ENCODE assay signal across 8 cellular contexts in genomic region chr17:6556121-6557039, GRCh38. TPM values are rescaled to one million over a fixed set of nuclear protein-coding genes. Genes with fewer than 3 reads are reported as not detected.
DNase-seq lines count a peak whose midpoint lies in the region; ATAC-seq and TF ChIP-seq lines count a peak whose summit lies in the region.

Gene PITPNM3, minus strand, starts transcription at chr17:6556555. Its CDS starts 149 bp downstream, at chr17:6556406.

- peaks cover 0 to 2% (median 0%) of the 10 kb centered on the region in 8 donors for H3K9me3 Mint-ChIP-seq in CD4-positive, alpha-beta memory T cell

- peak within 1 kb of the TSS; percentile 66 for H2AFZ ChIP-seq in neuron (ENCODE audit: low read depth, low read length)

- H3K27ac Mint-ChIP-seq in CD4-positive, alpha-beta memory T cell = no peak within 1 kb of the TSS

- H3K4me3 Mint-ChIP-seq in CD4-positive, alpha-beta memory T cell = peak within 1 kb of the TSS in 7 of 8 donors; percentile 54 to 81 (median 71)

- no peaks in the 10 kb centered on the region for H3K36me3 ChIP-seq in CD4-positive, alpha-beta memory T cell (ENCODE audit: insufficient read depth, low read length)
- H3K36me3 ChIP-seq in RWPE2 (ENCODE audit: low read depth) (no peaks in the 10 kb centered on the region), esophagus muscularis mucosa (no peaks in the 10 kb centered on the region), neuron (ENCODE audit: insufficient read depth, low read length) (no peaks in the 10 kb centered on the region)

- H3K27ac ChIP-seq in CD4-positive, alpha-beta memory T cell (ENCODE audit: low read depth, low read length) = no peak within 1 kb of the TSS
- H3K27ac ChIP-seq in RWPE2 (ENCODE audit: poor library complexity, severe bottlenecking) (peak within 1 kb of the TSS; percentile 94), esophagus muscularis mucosa (replicated peaks in 1 of 4) (peak within 1 kb of the TSS; percentile 88 to 92 (median 90))

- H3K4me1 Mint-ChIP-seq in CD4-positive, alpha-beta memory T cell = peaks cover 4 to 16% (median 10%) of the 10 kb centered on the region in 4 donors

- ATAC-seq in RWPE2 (ENCODE audit: low read depth) (peak; percentile 28; the same call in 2 of the 3 replicates), HG02870 (IDR thresholded peaks at IDR 0.05; ENCODE audit: unreplicated experiment) (no peak), HG03039 (IDR thresholded peaks at IDR 0.05; ENCODE audit: unreplicated experiment) (no peak), HG03354 (IDR thresholded peaks at IDR 0.05; ENCODE audit: poor library complexity, severe bottlenecking, unreplicated experiment) (no peak)

- no peak for TF ChIP-seq POLR2A in esophagus muscularis mucosa (IDR thresholded peaks at IDR 0.05; ENCODE audit: low read depth)

- CTCF ChIA-PET in CD4-positive, alpha-beta memory T cell (lab: Charles Lee; ENCODE audit: partially characterized antibody) = no interaction called here

- no peak within 1 kb of the TSS for H3K4me3 ChIP-seq in CD4-positive, alpha-beta memory T cell (ENCODE audit: low read length in 2 of 2)
- H3K4me3 ChIP-seq in RWPE2 (ENCODE audit: severe bottlenecking) (peak within 1 kb of the TSS; percentile 71), esophagus muscularis mucosa (peak within 1 kb of the TSS; percentile 65 to 87 (median 77)), neuron (ENCODE audit: low read length) (peak within 1 kb of the TSS; percentile 31)

- peaks cover 11% of the 10 kb centered on the region for H3K4me1 ChIP-seq in CD4-positive, alpha-beta memory T cell (ENCODE audit: insufficient read depth, low read length)
- peaks cover 31% of the 10 kb centered on the region for H3K4me1 ChIP-seq in RWPE2 (ENCODE audit: insufficient read depth, poor library complexity, severe bottlenecking)
- H3K4me1 ChIP-seq in esophagus muscularis mucosa = peaks cover 11 to 67% (median 54%) of the 10 kb centered on the region in 4 donors
- H3K4me1 ChIP-seq in neuron (ENCODE audit: insufficient read depth, low read length) = peaks cover 16% of the 10 kb centered on the region

- peaks cover 42 to 46% of the 10 kb centered on the region in 2 donors for H3K27me3 Mint-ChIP-seq in CD4-positive, alpha-beta memory T cell

- no peaks in the 10 kb centered on the region for H3K36me3 Mint-ChIP-seq in CD4-positive, alpha-beta memory T cell

- TF ChIP-seq EP300 in esophagus muscularis mucosa (IDR thresholded peaks at IDR 0.05) = no peak

- no peaks in the 10 kb centered on the region for H3K9me3 ChIP-seq in CD4-positive, alpha-beta memory T cell (ENCODE audit: control insufficient read depth in 1 of 2, low read length in 2 of 2)
- H3K9me3 ChIP-seq in RWPE2 (ENCODE audit: severe bottlenecking) = no peaks in the 10 kb centered on the region
- no peaks in the 10 kb centered on the region for H3K9me3 ChIP-seq in esophagus muscularis mucosa
- H3K9me3 ChIP-seq in neuron (ENCODE audit: low read length) = no peaks in the 10 kb centered on the region

- H3K27me3 ChIP-seq in CD4-positive, alpha-beta memory T cell (ENCODE audit: insufficient read depth, low read length) = peaks cover 19% of the 10 kb centered on the region
- H3K27me3 ChIP-seq in RWPE2 (ENCODE audit: insufficient read depth, poor library complexity, severe bottlenecking) (no peaks in the 10 kb centered on the region), esophagus muscularis mucosa (peaks cover 0 to 11% (median 0%) of the 10 kb centered on the region in 4 donors), neuron (ENCODE audit: insufficient read depth, low read length) (peaks cover 13% of the 10 kb centered on the region)

- intact Hi-C loops in CD4-positive, alpha-beta memory T cell (cut with micrococcal nuclease) = no loop called here
- intact Hi-C loops in esophagus muscularis mucosa (cut with DNase I) = loop anchor here (5.0 kb wide), 1 partner anchor 84 kb away; no protein-coding TSS in a partner anchor

- no peak for DNase-seq in CD4-positive, alpha-beta memory T cell
- DNase-seq in RWPE2 (ENCODE audit: low spot score) (no peak), esophagus muscularis mucosa (ENCODE audit: extremely low spot score) (no peak), AML-193 (lab: John Stamatoyannopoulos, UW) (no peak)

- TF ChIP-seq CTCF in RWPE2 (IDR thresholded peaks at IDR 0.05; ENCODE audit: poor library complexity, severe bottlenecking) (no peak), esophagus muscularis mucosa (IDR thresholded peaks at IDR 0.05) (no peak)

- POLR2A ChIA-PET in CD4-positive, alpha-beta memory T cell (lab: Charles Lee; ENCODE audit: partially characterized antibody) = no interaction called here

- WGBS in esophagus muscularis mucosa = 9% methylated on average over 13 of the region's 122 CpGs

RNA-seq across cellular contexts. Expression of gene PITPNM3, which starts in this region (rescaled TPM):
- total RNA-seq in CD4-positive, alpha-beta memory T cell = under 1 TPM; 0.29 to 0.50 TPM
- under 1 TPM in 1 of 2 donors, not detected in 1; 0.05 TPM for polyA plus RNA-seq in CD4-positive, alpha-beta memory T cell
- total RNA-seq in esophagus muscularis mucosa = 10 to 100 TPM; 46.5 to 93.2 (median 68.9) TPM

Comparison
In these comparisons a context has a peak if more than half of its experiments do, and no peak if none do; other contexts are left out.
1. RNA of gene PITPNM3 (total RNA-seq): 46.5 to 93.2 TPM in esophagus muscularis mucosa; 0.29 to 0.50 TPM in CD4-positive, alpha-beta memory T cell; every median in the first group is over 10 times any median in the second.
2. H3K4me3 ChIP-seq: peak in RWPE2 (single experiment), esophagus muscularis mucosa (4 of 4) and neuron (single experiment); none in CD4-positive, alpha-beta memory T cell (0 of 2).